In genomic region chr6:16576391-16577368, GRCh38 we compare ENCODE assay signal across 12 cellular contexts.
DNase-seq lines count a peak whose midpoint lies in the region; ATAC-seq lines count a peak whose summit lies in the region.
"Had no signal": no experiment of that assay in that cellular context is flagged by ENCODE, and none has a peak within 500 bp of the region (broad histone marks: within the 10 kb centered on the region; RNA-seq: fewer than 3 reads in every experiment).

No MANE protein-coding gene starts in this region.

- no peaks in the 10 kb centered on the region for H3K9me3 ChIP-seq in T-helper 17 cell (ENCODE audit: control insufficient read depth, low read length, poor library complexity, severe bottlenecking)
- H3K9me3 ChIP-seq in effector memory CD4-positive, alpha-beta T cell (ENCODE audit: control insufficient read depth, low read length) = no peaks in the 10 kb centered on the region
- H3K9me3 ChIP-seq: heart right ventricle, sigmoid colon, tibial artery had no signal

- H3K27ac ChIP-seq in effector memory CD4-positive, alpha-beta T cell (ENCODE audit: insufficient read depth, low read length, poor library complexity, severe bottlenecking) = no peak overlapping the region
- H3K27ac ChIP-seq: heart right ventricle, sigmoid colon, SK-N-MC, tibial artery had no signal

- H3K27me3 ChIP-seq in effector memory CD4-positive, alpha-beta T cell (replicated peaks; ENCODE audit: control insufficient read depth, insufficient read depth, low read length, poor library complexity, severe bottlenecking) = no peaks in the 10 kb centered on the region
- H3K27me3 ChIP-seq: heart right ventricle, sigmoid colon, tibial artery had no signal

- ATAC-seq in GM19328 (IDR thresholded peaks at IDR 0.05; ENCODE audit: unreplicated experiment) (peak; percentile 80), HG03060 (IDR thresholded peaks at IDR 0.05; ENCODE audit: low read depth, unreplicated experiment) (peak; percentile 83), T-helper 17 cell (no peak), GM19324 (IDR thresholded peaks at IDR 0.05; ENCODE audit: low FRiP score, unreplicated experiment) (no peak)
- ATAC-seq: heart right ventricle had no signal

- H3K27ac Mint-ChIP-seq in T-helper 17 cell = peak overlapping the region; percentile 39

- H3K36me3 Mint-ChIP-seq in T-helper 17 cell (ENCODE audit: low read depth) = peaks cover 6% of the 10 kb centered on the region

- H3K4me1 ChIP-seq in effector memory CD4-positive, alpha-beta T cell (ENCODE audit: control insufficient read depth, insufficient read depth, low read length, poor library complexity, severe bottlenecking) = no peaks in the 10 kb centered on the region

- H3K4me3 Mint-ChIP-seq in T-helper 17 cell = no peak overlapping the region

- in situ Hi-C loops in ACHN (cut with HindIII; ENCODE audit: low pct_ligation_motif_present, low pct_unique_long_range_greater_than_20kb, low sequenced_read_pairs) = no loop called here

- H3K4me1 Mint-ChIP-seq in T-helper 17 cell = peaks cover 16% of the 10 kb centered on the region

- no peaks in the 10 kb centered on the region for H3K27me3 Mint-ChIP-seq in T-helper 17 cell

- peaks cover 4% of the 10 kb centered on the region for H3K36me3 ChIP-seq in effector memory CD4-positive, alpha-beta T cell (ENCODE audit: control insufficient read depth, insufficient read depth, low read length)
- H3K36me3 ChIP-seq: sigmoid colon, tibial artery had no signal

- DNase-seq in ACHN (peak; percentile 2), T-helper 17 cell (no peak), HK-2 (ENCODE audit: unreplicated experiment) (no peak), retina (no peak)
- DNase-seq in effector memory CD4-positive, alpha-beta T cell = no peak
- DNase-seq: heart right ventricle, sigmoid colon, tibial artery had no signal

- H3K4me3 ChIP-seq in effector memory CD4-positive, alpha-beta T cell (ENCODE audit: insufficient read depth, low read depth, low read length, poor library complexity, severe bottlenecking) = no peak overlapping the region
- H3K4me3 ChIP-seq: heart right ventricle, sigmoid colon, SK-N-MC, tibial artery had no signal

Comparison
In these comparisons a context has a peak if more than half of its experiments do, and no peak if none do; other contexts are left out.
1. ATAC-seq: peak in GM19328 (single experiment) and HG03060 (single experiment); none in T-helper 17 cell (single experiment) and GM19324 (single experiment).